In the genomic region with DNA sequence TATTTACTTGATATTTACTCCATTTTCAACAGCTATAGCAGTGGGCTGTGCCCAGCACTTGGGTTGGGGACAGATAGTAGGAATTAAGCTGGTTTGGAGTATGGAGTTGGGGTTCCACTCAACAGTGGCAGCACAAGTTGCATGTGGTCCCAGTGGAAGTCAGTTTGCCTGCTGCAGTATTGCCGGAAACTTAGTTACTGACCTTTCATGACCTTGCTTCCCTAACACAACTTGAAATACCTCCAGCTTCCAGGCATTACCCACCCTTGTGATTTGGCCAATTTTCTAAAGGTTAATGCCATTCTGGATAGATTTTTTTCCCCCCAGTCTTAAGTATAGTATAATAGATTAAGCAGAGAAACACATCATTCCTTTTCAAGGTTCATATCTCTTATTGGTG, we compare ENCODE assay signal across 18 cellular contexts.
DNase-seq lines count a peak whose midpoint lies in the region; ATAC-seq, FAIRE-seq and TF ChIP-seq lines count a peak whose summit lies in the region.
"Had no signal": no experiment of that assay in that cellular context is flagged by ENCODE, and none has a peak within 500 bp of the region (broad histone marks: within the 10 kb centered on the region; RNA-seq: fewer than 3 reads in every experiment).

No MANE protein-coding gene starts in this region.

- no peaks in the 10 kb centered on the region for H3K36me3 Mint-ChIP-seq in activated T-cell treated with anti-CD3 and anti-CD28 coated beads, Interleukin-2, amount 50 U/mL, for 72 hours (ENCODE audit: insufficient read depth in 2 of 2)
- H3K36me3 Mint-ChIP-seq in glutamatergic neuron (ENCODE audit: unreplicated experiment): no peaks in the 10 kb centered on the region

- no peaks in the 10 kb centered on the region for H3K9me3 Mint-ChIP-seq in activated T-cell treated with anti-CD3 and anti-CD28 coated beads, Interleukin-2, amount 50 U/mL, for 72 hours
- peaks cover 10% of the 10 kb centered on the region for H3K9me3 Mint-ChIP-seq in glutamatergic neuron (ENCODE audit: unreplicated experiment)
- H3K9me3 Mint-ChIP-seq: CD4-positive, alpha-beta memory T cell; GM23338; H9 had no signal

- DNase-seq in activated T-cell treated with anti-CD3 and anti-CD28 coated beads, Interleukin-2, amount 50 U/mL, for 72 hours: no peak
- DNase-seq in activated T-cell treated with anti-CD3 and anti-CD28 coated beads, Interleukin-2, amount 50 U/mL, for 48 hours: no peak
- DNase-seq in GM12891 (ENCODE audit: insufficient read length, low spot score) (no peak), dermis blood vessel endothelial cell (peak; percentile 67), glutamatergic neuron (no peak)
- DNase-seq: C1 segment of cervical spinal cord; Calu3; CD4-positive, alpha-beta memory T cell; COR-L47; DMS53; DMS79 treated with DMSO at 0.1 percent for 48 hours; GF-D8; H9 had no signal

- ATAC-seq in activated T-cell treated with anti-CD3 and anti-CD28 coated beads, Interleukin-2, amount 50 U/mL, for 72 hours (replicated peaks in 1 of 2): no peak
- ATAC-seq in GM18873 (IDR thresholded peaks at IDR 0.05; ENCODE audit: low FRiP score, unreplicated experiment) (no peak), HG03097 (IDR thresholded peaks at IDR 0.05; ENCODE audit: low FRiP score, unreplicated experiment) (no peak), HG03196 (IDR thresholded peaks at IDR 0.05; ENCODE audit: unreplicated experiment) (no peak)
- ATAC-seq: GM23338, HCT116 had no signal

- FAIRE-seq in GM12891 (lab: Jason Lieb, UNC): peak; percentile 13

- no peak for TF ChIP-seq CTCF in glutamatergic neuron (IDR thresholded peaks at IDR 0.05; ENCODE audit: partially characterized antibody, unreplicated experiment)

- no peaks in the 10 kb centered on the region for H3K27me3 Mint-ChIP-seq in activated T-cell treated with anti-CD3 and anti-CD28 coated beads, Interleukin-2, amount 50 U/mL, for 72 hours (ENCODE audit: low read depth)
- H3K27me3 Mint-ChIP-seq in glutamatergic neuron (ENCODE audit: unreplicated experiment): peaks cover 6% of the 10 kb centered on the region
- H3K27me3 Mint-ChIP-seq: CD4-positive, alpha-beta memory T cell had no signal

- peak overlapping the region in 1 of 2 donors; percentile 60 for H3K4me3 Mint-ChIP-seq in activated T-cell treated with anti-CD3 and anti-CD28 coated beads, Interleukin-2, amount 50 U/mL, for 72 hours
- no peak overlapping the region for H3K4me3 Mint-ChIP-seq in glutamatergic neuron (ENCODE audit: unreplicated experiment)
- H3K4me3 Mint-ChIP-seq: CD4-positive, alpha-beta memory T cell; GM23338; H9 had no signal

- TF ChIP-seq POLR2A in GM12891 (IDR thresholded peaks at IDR 0.05; ENCODE audit: low read depth, low read length): no peak

- H3K27ac Mint-ChIP-seq in activated T-cell treated with anti-CD3 and anti-CD28 coated beads, Interleukin-2, amount 50 U/mL, for 72 hours: peak overlapping the region; percentile 77
- peak overlapping the region; percentile 23 for H3K27ac Mint-ChIP-seq in glutamatergic neuron (ENCODE audit: unreplicated experiment)
- H3K27ac Mint-ChIP-seq: GM23338, H9 had no signal

- H3K4me1 Mint-ChIP-seq in activated T-cell treated with anti-CD3 and anti-CD28 coated beads, Interleukin-2, amount 50 U/mL, for 72 hours (ENCODE audit: low read depth): peaks cover 32% of the 10 kb centered on the region
- peaks cover 59% of the 10 kb centered on the region for H3K4me1 Mint-ChIP-seq in glutamatergic neuron (ENCODE audit: low read depth, unreplicated experiment)

TF ChIP-seq in GM12891, 5 proteins besides CTCF, POLR2A, EP300 and RAD21:
- TF ChIP-seq POU2F2 (IDR thresholded peaks at IDR 0.05; ENCODE audit: low read depth, low read length) (no peak), PAX5 (IDR thresholded peaks at IDR 0.05; ENCODE audit: insufficient read depth, low read length, severe bottlenecking) (no peak), POLR2AphosphoS5 (IDR thresholded peaks at IDR 0.05; ENCODE audit: low read depth, low read length) (no peak), TAF1 (IDR thresholded peaks at IDR 0.05; ENCODE audit: low read depth, low read length) (no peak), SPI1 (IDR thresholded peaks at IDR 0.05; ENCODE audit: low read depth, low read length) (no peak)
